Comparison of ENCODE assay signal across 25 cellular contexts in the genomic region with DNA sequence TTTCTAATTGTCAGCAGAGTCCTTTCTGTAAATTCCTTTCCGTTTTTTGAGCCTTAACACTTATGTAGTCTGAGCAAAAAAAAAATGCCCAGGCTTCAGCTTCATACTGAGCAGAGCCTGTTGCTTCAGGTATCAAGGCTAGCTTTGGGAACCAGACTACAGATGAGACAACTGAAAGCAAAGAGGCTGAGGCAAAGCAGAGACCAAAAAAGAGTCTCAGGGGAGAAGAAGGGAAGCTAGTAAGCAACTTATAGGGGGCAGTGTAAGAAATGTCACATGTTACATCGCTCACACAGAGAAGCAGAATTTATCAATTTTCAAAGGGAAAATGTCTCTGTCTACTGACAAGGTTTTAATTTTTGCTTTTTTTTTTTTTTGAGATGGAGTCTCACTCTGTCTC. TPM values are rescaled to one million over a fixed set of nuclear protein-coding genes. Genes with fewer than 3 reads are reported as not detected.
DNase-seq lines count a peak whose midpoint lies in the region; ATAC-seq and TF ChIP-seq lines count a peak whose summit lies in the region.
"Had no signal": no experiment of that assay in that cellular context is flagged by ENCODE, and none has a peak within 500 bp of the region (broad histone marks: within the 10 kb centered on the region; RNA-seq: fewer than 3 reads in every experiment).

No MANE protein-coding gene starts in this region.

- H3K27me3 ChIP-seq in A673 (replicated peaks; ENCODE audit: insufficient read depth, low read depth, low read length, poor library complexity) = no peaks in the 10 kb centered on the region
- H3K27me3 ChIP-seq in DOHH2 (ENCODE audit: control insufficient read depth, low read length) = no peaks in the 10 kb centered on the region
- H3K27me3 ChIP-seq in MG63 = no peaks in the 10 kb centered on the region
- H3K27me3 ChIP-seq in Caco-2 (replicated peaks; ENCODE audit: control insufficient read depth, insufficient read depth, low read length) = no peaks in the 10 kb centered on the region
- H3K27me3 ChIP-seq: neutrophil had no signal

- peaks cover 32 to 44% (median 36%) of the 10 kb centered on the region in 3 donors for H3K4me1 Mint-ChIP-seq in IgD-negative memory B cell
- peaks cover 32% of the 10 kb centered on the region for H3K4me1 Mint-ChIP-seq in activated CD8-positive, alpha-beta T cell treated with anti-CD3 and anti-CD28 coated beads for 36 hours (ENCODE audit: low read depth)
- peaks cover 16% of the 10 kb centered on the region for H3K4me1 Mint-ChIP-seq in Caco-2 (ENCODE audit: low read depth, unreplicated experiment)

- CTCF ChIA-PET in A673 (lab: Charles Lee) = no interaction called here
- CTCF ChIA-PET in activated CD8-positive, alpha-beta T cell treated with anti-CD3 and anti-CD28 coated beads for 36 hours (lab: Charles Lee) = interaction anchor here (1.1 to 12.1 kb wide), 7 partner anchors 11 to 118 kb away, joined by 3 to 107 read pairs (median 6); no protein-coding TSS in a partner anchor
- CTCF ChIA-PET in Caco-2 (lab: Charles Lee) = interaction anchor here (0.7 kb wide), 1 partner anchor 10 kb away, joined by 3 read pairs; no protein-coding TSS in a partner anchor

- no peaks in the 10 kb centered on the region for H3K4me1 ChIP-seq in A673 (ENCODE audit: insufficient read depth, low read length, poor library complexity, severe bottlenecking)
- H3K4me1 ChIP-seq in DOHH2 (ENCODE audit: control insufficient read depth, low read length) = peaks cover 58% of the 10 kb centered on the region
- H3K4me1 ChIP-seq in Caco-2 = no peaks in the 10 kb centered on the region

- H3K27me3 Mint-ChIP-seq in IgD-negative memory B cell (no peaks in the 10 kb centered on the region), Caco-2 (ENCODE audit: insufficient read depth, unreplicated experiment) (no peaks in the 10 kb centered on the region)
- no peaks in the 10 kb centered on the region for H3K27me3 Mint-ChIP-seq in activated CD8-positive, alpha-beta T cell treated with anti-CD3 and anti-CD28 coated beads for 36 hours
- H3K27me3 Mint-ChIP-seq: CD4-positive, alpha-beta T cell; dendritic cell treated with granulocyte-macrophage colony-stimulating factor and Interleukin-4, amounts not matched to agents 40 ng/mL and 50 ng/mL, for 4 days; T-cell had no signal

- POLR2A ChIA-PET in A673 (lab: Charles Lee; ENCODE audit: low non-redundant PET) = interaction anchor here (0.6 kb wide), 1 partner anchor 22 kb away, joined by 4 read pairs; no protein-coding TSS in a partner anchor
- POLR2A ChIA-PET in activated CD8-positive, alpha-beta T cell treated with anti-CD3 and anti-CD28 coated beads for 36 hours (lab: Charles Lee) = interaction anchor here (0.7 to 1.6 kb wide), 5 partner anchors 10 to 537 kb away, joined by 3 to 5 read pairs (median 3); no protein-coding TSS in a partner anchor
- POLR2A ChIA-PET in Caco-2 (lab: Charles Lee) = interaction anchor here (0.6 kb wide), 1 partner anchor 28 kb away, joined by 3 read pairs; no protein-coding TSS in a partner anchor

- H4K20me1 ChIP-seq in DOHH2 (ENCODE audit: control insufficient read depth, insufficient read depth, low read depth, low read length) = peaks cover 26% of the 10 kb centered on the region

- H3K4me3 Mint-ChIP-seq in IgD-negative memory B cell (peak overlapping the region; percentile 33 to 89 (median 64)), Caco-2 (ENCODE audit: unreplicated experiment) (no peak overlapping the region)
- H3K4me3 Mint-ChIP-seq in activated CD8-positive, alpha-beta T cell treated with anti-CD3 and anti-CD28 coated beads for 36 hours = peak overlapping the region; percentile 22
- H3K4me3 Mint-ChIP-seq: activated naive CD4-positive, alpha-beta T cell treated with anti-CD3 and anti-CD28 coated beads for 36 hours; dendritic cell treated with granulocyte-macrophage colony-stimulating factor and Interleukin-4, amounts not matched to agents 40 ng/mL and 50 ng/mL, for 4 days; T-cell had no signal

- peaks cover 8% of the 10 kb centered on the region; the same call in 1 of the 2 replicates for H3F3A ChIP-seq in DOHH2 (ENCODE audit: control insufficient read depth, insufficient read depth)

- H3K9me2 ChIP-seq in DOHH2 (replicated peaks; ENCODE audit: control insufficient read depth, low read length) = no peaks in the 10 kb centered on the region

- no peak for ATAC-seq in activated CD8-positive, alpha-beta T cell treated with anti-CD3 and anti-CD28 coated beads for 36 hours
- ATAC-seq: lower lobe of right lung, PC-3, psoas muscle, T-cell had no signal

- no peak for DNase-seq in A673 (ENCODE audit: low spot score)
- DNase-seq in activated CD8-positive, alpha-beta T cell treated with anti-CD3 and anti-CD28 coated beads for 36 hours = no peak
- no peak for DNase-seq in iPS-NIHi11 (ENCODE audit: low spot score)
- no peak for DNase-seq in MG63
- no peak for DNase-seq in Caco-2
- no peak for DNase-seq in HuH-7.5 (ENCODE audit: low spot score)
- DNase-seq: activated CD4-positive, alpha-beta T cell treated with anti-CD3 and anti-CD28 coated beads, Interleukin-2, amount 50 U/mL, for 48 hours; activated naive CD4-positive, alpha-beta T cell treated with anti-CD3 and anti-CD28 coated beads for 36 hours; activated T-cell treated with anti-CD3 and anti-CD28 coated beads, Interleukin-2, amount 50 U/mL, for 1 hour; caudate nucleus; CD4-positive, alpha-beta T cell; GF-D8; lower lobe of right lung; NCI-H1694; NCI-H2171 treated with DMSO at 0.1 percent for 48 hours; NCI-H774; PC-3; psoas muscle; SIG-M5; T-cell had no signal

- peak overlapping the region; percentile 93 for H3K4me2 ChIP-seq in DOHH2 (ENCODE audit: low read length)

- H3K9me3 Mint-ChIP-seq in IgD-negative memory B cell (no peaks in the 10 kb centered on the region), Caco-2 (ENCODE audit: unreplicated experiment) (no peaks in the 10 kb centered on the region)
- H3K9me3 Mint-ChIP-seq in activated CD8-positive, alpha-beta T cell treated with anti-CD3 and anti-CD28 coated beads for 36 hours = no peaks in the 10 kb centered on the region
- H3K9me3 Mint-ChIP-seq: activated naive CD4-positive, alpha-beta T cell treated with anti-CD3 and anti-CD28 coated beads for 36 hours; CD4-positive, alpha-beta T cell; dendritic cell treated with granulocyte-macrophage colony-stimulating factor and Interleukin-4, amounts not matched to agents 40 ng/mL and 50 ng/mL, for 4 days; T-cell had no signal

- H3K4me3 ChIP-seq in A673 (ENCODE audit: low read depth, low read length, poor library complexity, severe bottlenecking) (no peak overlapping the region), DOHH2 (ENCODE audit: low read length) (peak overlapping the region; percentile 80), MG63 (no peak overlapping the region), Caco-2 (ENCODE audit: low read depth, low read length) (no peak overlapping the region)
- H3K4me3 ChIP-seq: lower lobe of right lung, psoas muscle, thoracic aorta had no signal

- BruUV-seq in A673 (replicated peaks; lab: Mats Ljungman, UMichigan) (no TSS peak), Caco-2 (replicated peaks; lab: Mats Ljungman, UMichigan) (no TSS peak)

- H3K36me3 Mint-ChIP-seq in IgD-negative memory B cell = no peaks in the 10 kb centered on the region
- peaks cover 49% of the 10 kb centered on the region for H3K36me3 Mint-ChIP-seq in activated CD8-positive, alpha-beta T cell treated with anti-CD3 and anti-CD28 coated beads for 36 hours (ENCODE audit: low read depth)
- peaks cover 36% of the 10 kb centered on the region for H3K36me3 Mint-ChIP-seq in Caco-2 (ENCODE audit: insufficient read depth, unreplicated experiment)
- H3K36me3 Mint-ChIP-seq: T-cell had no signal

- H3K27ac ChIP-seq in A673 (ENCODE audit: low read depth, low read length, poor library complexity, severe bottlenecking) (peak overlapping the region; percentile 38), DOHH2 (ENCODE audit: low read depth, low read length) (peak overlapping the region; percentile 61)
- H3K27ac ChIP-seq: lower lobe of right lung, neutrophil, psoas muscle, thoracic aorta had no signal

- intact Hi-C loops in A673 (cut with micrococcal nuclease; ENCODE audit: unreplicated experiment) = no loop called here
- intact Hi-C loops in activated CD8-positive, alpha-beta T cell treated with anti-CD3 and anti-CD28 coated beads for 36 hours (cut with micrococcal nuclease) = no loop called here
- intact Hi-C loops in Caco-2 (cut with micrococcal nuclease; ENCODE audit: unreplicated experiment) = no loop called here

- TF ChIP-seq CTCF in A673 (conservative IDR thresholded peaks at IDR 0.05; ENCODE audit: low read depth, low read length) (no peak), DOHH2 (IDR thresholded peaks at IDR 0.05; ENCODE audit: low read depth, low read length, poor library complexity, severe bottlenecking) (no peak), Caco-2 (IDR thresholded peaks at IDR 0.05; ENCODE audit: insufficient read depth in 1 of 2, low read depth in 1 of 2, low read length in 1 of 2, severe bottlenecking in 1 of 2, unreplicated experiment in 1 of 2) (no peak)
- no peak for TF ChIP-seq CTCF in activated CD8-positive, alpha-beta T cell treated with anti-CD3 and anti-CD28 coated beads for 36 hours (IDR thresholded peaks at IDR 0.05)

- H3K36me3 ChIP-seq in A673 (ENCODE audit: insufficient read depth, low read length, poor library complexity, severe bottlenecking) (peaks cover 30% of the 10 kb centered on the region), DOHH2 (ENCODE audit: control insufficient read depth, low read length) (peaks cover 62% of the 10 kb centered on the region), MG63 (peaks cover 5% of the 10 kb centered on the region), Caco-2 (ENCODE audit: control insufficient read depth, insufficient read depth, low read length) (no peaks in the 10 kb centered on the region)
- H3K36me3 ChIP-seq: lower lobe of right lung, thoracic aorta had no signal

- H3K9me3 ChIP-seq in A673 (ENCODE audit: low read depth, low read length, poor library complexity, severe bottlenecking) = no peaks in the 10 kb centered on the region
- H3K9me3 ChIP-seq in DOHH2 (ENCODE audit: control insufficient read depth, insufficient read depth, low read length) = no peaks in the 10 kb centered on the region
- no peaks in the 10 kb centered on the region for H3K9me3 ChIP-seq in MG63
- no peaks in the 10 kb centered on the region for H3K9me3 ChIP-seq in Caco-2
- H3K9me3 ChIP-seq: lower lobe of right lung, neutrophil, psoas muscle, thoracic aorta had no signal

- H3K27ac Mint-ChIP-seq in IgD-negative memory B cell (peak overlapping the region in 2 of 3 donors; percentile 52 to 85), Caco-2 (ENCODE audit: unreplicated experiment) (no peak overlapping the region)
- peak overlapping the region; percentile 46 for H3K27ac Mint-ChIP-seq in activated CD8-positive, alpha-beta T cell treated with anti-CD3 and anti-CD28 coated beads for 36 hours
- H3K27ac Mint-ChIP-seq: activated naive CD4-positive, alpha-beta T cell treated with anti-CD3 and anti-CD28 coated beads for 36 hours; CD4-positive, alpha-beta T cell; dendritic cell treated with granulocyte-macrophage colony-stimulating factor and Interleukin-4, amounts not matched to agents 40 ng/mL and 50 ng/mL, for 4 days; T-cell had no signal

- H3K79me2 ChIP-seq in DOHH2 (ENCODE audit: control insufficient read depth, low read length) = peaks cover 72% of the 10 kb centered on the region

RNA-seq across cellular contexts. Expression of a gene that starts 3.3 kb away (rescaled TPM):
- total RNA-seq in A673 (2021) = 30.1 and 31.4 TPM in 2 replicates
- polyA plus RNA-seq in IgD-negative memory B cell = 0.34 TPM
- total RNA-seq in activated CD8-positive, alpha-beta T cell treated with anti-CD3 and anti-CD28 coated beads for 36 hours = 10 to 100 TPM; 20.7 to 21.3 TPM
- 6.9 and 13.0 TPM in 2 replicates for total RNA-seq in MG63 (2014; rRNA removed; shearing (Covaris generic); ENCODE audit: low replicate concordance)
- total RNA-seq in Caco-2 (2022) = 9.1 and 9.5 TPM in 2 replicates

RNA-seq across cellular contexts. Expression of a gene that starts 31.1 kb away (rescaled TPM):
- total RNA-seq in A673 (2021) (0.45 and 1.4 TPM in 2 replicates), Caco-2 (2022) (0.66 and 1.4 TPM in 2 replicates)
- 764 TPM for polyA plus RNA-seq in IgD-negative memory B cell
- 10 to 100 TPM; 35.7 to 39.5 TPM for total RNA-seq in activated CD8-positive, alpha-beta T cell treated with anti-CD3 and anti-CD28 coated beads for 36 hours
- 12.0 and 12.3 TPM in 2 replicates for total RNA-seq in MG63 (2014; rRNA removed; shearing (Covaris generic); ENCODE audit: low replicate concordance)

RNA-seq across cellular contexts. Expression of a gene that starts 58.4 kb away (rescaled TPM):
- total RNA-seq in A673 (2021) = 68.7 and 70.9 TPM in 2 replicates
- polyA plus RNA-seq in IgD-negative memory B cell = 81.8 TPM
- 10 to 100 TPM; 50.8 to 58.7 TPM for total RNA-seq in activated CD8-positive, alpha-beta T cell treated with anti-CD3 and anti-CD28 coated beads for 36 hours
- 2.4 and 23.4 TPM in 2 replicates for total RNA-seq in MG63 (2014; rRNA removed; shearing (Covaris generic); ENCODE audit: low replicate concordance)
- total RNA-seq in Caco-2 (2022) = 35.1 and 36.8 TPM in 2 replicates

RNA-seq across cellular contexts. Expression of a gene that starts 58.7 kb away (rescaled TPM):
- total RNA-seq in A673 (2021) (79.0 and 92.5 TPM in 2 replicates), Caco-2 (2022) (58.2 and 61.9 TPM in 2 replicates)
- polyA plus RNA-seq in IgD-negative memory B cell = 72.1 TPM
- 10 to 100 TPM; 14.3 to 15.1 TPM for total RNA-seq in activated CD8-positive, alpha-beta T cell treated with anti-CD3 and anti-CD28 coated beads for 36 hours
- total RNA-seq in MG63 (2014; rRNA removed; shearing (Covaris generic); ENCODE audit: low replicate concordance) = 63.4 and 127 TPM in 2 replicates
